ENCODE assay signal across 1 cellular context in genomic region chr4:88523325-88524129, GRCh38.
TF ChIP-seq lines count a peak whose summit lies in the region.

A gene with protein sequence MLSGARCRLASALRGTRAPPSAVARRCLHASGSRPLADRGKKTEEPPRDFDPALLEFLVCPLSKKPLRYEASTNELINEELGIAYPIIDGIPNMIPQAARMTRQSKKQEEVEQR (minus strand): TSS chr4:88523776. CDS start chr4:88523700, 76 bp downstream.

TF ChIP-seq in HepG2, 621 proteins besides CTCF, POLR2A, EP300 and RAD21 (continued from another document and continues in another):
- TF ChIP-seq KDM4B (CRISPR knock-in tag; IDR thresholded peaks at IDR 0.05), result peak; percentile 42; the same call in 1 of the 2 replicates
- peak; percentile 97 for TF ChIP-seq ARID4A (CRISPR knock-in tag; IDR thresholded peaks at IDR 0.05; ENCODE audit: borderline replicate concordance)
- no peak for TF ChIP-seq ZNF136 (CRISPR knock-in tag; IDR thresholded peaks at IDR 0.05; ENCODE audit: low read depth)
- no peak for TF ChIP-seq HHEX (CRISPR knock-in tag; IDR thresholded peaks at IDR 0.05)
- peak; percentile 89; the same call in 1 of the 2 replicates for TF ChIP-seq ZNF615 (CRISPR knock-in tag; IDR thresholded peaks at IDR 0.05; ENCODE audit: borderline replicate concordance)
- peak; percentile 54; the same call in 1 of the 2 replicates for TF ChIP-seq FOSL2 (CRISPR knock-in tag; IDR thresholded peaks at IDR 0.05)
- peak; percentile 46; the same call in 1 of the 2 replicates for TF ChIP-seq STAT6 (CRISPR knock-in tag; IDR thresholded peaks at IDR 0.05; ENCODE audit: borderline replicate concordance)
- TF ChIP-seq ZNF776 (CRISPR knock-in tag; IDR thresholded peaks at IDR 0.05), result peak; percentile 96; the same call in 1 of the 2 replicates
- peak; percentile 76 for TF ChIP-seq HDAC2 (CRISPR knock-in tag; IDR thresholded peaks at IDR 0.05)
- peak; percentile 79; the same call in 1 of the 2 replicates for TF ChIP-seq MEF2D (CRISPR knock-in tag; IDR thresholded peaks at IDR 0.05)
- TF ChIP-seq FOXM1 (CRISPR knock-in tag; IDR thresholded peaks at IDR 0.05), result peak; percentile 65; the same call in 1 of the 2 replicates
- TF ChIP-seq, protein P1, sequence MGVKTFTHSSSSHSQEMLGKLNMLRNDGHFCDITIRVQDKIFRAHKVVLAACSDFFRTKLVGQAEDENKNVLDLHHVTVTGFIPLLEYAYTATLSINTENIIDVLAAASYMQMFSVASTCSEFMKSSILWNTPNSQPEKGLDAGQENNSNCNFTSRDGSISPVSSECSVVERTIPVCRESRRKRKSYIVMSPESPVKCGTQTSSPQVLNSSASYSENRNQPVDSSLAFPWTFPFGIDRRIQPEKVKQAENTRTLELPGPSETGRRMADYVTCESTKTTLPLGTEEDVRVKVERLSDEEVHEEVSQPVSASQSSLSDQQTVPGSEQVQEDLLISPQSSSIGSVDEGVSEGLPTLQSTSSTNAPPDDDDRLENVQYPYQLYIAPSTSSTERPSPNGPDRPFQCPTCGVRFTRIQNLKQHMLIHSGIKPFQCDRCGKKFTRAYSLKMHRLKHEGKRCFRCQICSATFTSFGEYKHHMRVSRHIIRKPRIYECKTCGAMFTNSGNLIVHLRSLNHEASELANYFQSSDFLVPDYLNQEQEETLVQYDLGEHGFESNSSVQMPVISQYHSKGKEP (CRISPR knock-in tag; IDR thresholded peaks at IDR 0.05), result 0 out of 2 replicates have a peak, but pooled peaks have one; percentile 56
- peak; percentile 57 for TF ChIP-seq ISL2 (CRISPR knock-in tag; IDR thresholded peaks at IDR 0.05)
- TF ChIP-seq ATRX (CRISPR knock-in tag; IDR thresholded peaks at IDR 0.05; ENCODE audit: borderline replicate concordance), result no peak
- peak; percentile 93 for TF ChIP-seq ERF (CRISPR knock-in tag; IDR thresholded peaks at IDR 0.05)
- TF ChIP-seq ZNF547 (CRISPR knock-in tag; IDR thresholded peaks at IDR 0.05), result peak; percentile 88; the same call in 1 of the 2 replicates
- TF ChIP-seq, protein P2, sequence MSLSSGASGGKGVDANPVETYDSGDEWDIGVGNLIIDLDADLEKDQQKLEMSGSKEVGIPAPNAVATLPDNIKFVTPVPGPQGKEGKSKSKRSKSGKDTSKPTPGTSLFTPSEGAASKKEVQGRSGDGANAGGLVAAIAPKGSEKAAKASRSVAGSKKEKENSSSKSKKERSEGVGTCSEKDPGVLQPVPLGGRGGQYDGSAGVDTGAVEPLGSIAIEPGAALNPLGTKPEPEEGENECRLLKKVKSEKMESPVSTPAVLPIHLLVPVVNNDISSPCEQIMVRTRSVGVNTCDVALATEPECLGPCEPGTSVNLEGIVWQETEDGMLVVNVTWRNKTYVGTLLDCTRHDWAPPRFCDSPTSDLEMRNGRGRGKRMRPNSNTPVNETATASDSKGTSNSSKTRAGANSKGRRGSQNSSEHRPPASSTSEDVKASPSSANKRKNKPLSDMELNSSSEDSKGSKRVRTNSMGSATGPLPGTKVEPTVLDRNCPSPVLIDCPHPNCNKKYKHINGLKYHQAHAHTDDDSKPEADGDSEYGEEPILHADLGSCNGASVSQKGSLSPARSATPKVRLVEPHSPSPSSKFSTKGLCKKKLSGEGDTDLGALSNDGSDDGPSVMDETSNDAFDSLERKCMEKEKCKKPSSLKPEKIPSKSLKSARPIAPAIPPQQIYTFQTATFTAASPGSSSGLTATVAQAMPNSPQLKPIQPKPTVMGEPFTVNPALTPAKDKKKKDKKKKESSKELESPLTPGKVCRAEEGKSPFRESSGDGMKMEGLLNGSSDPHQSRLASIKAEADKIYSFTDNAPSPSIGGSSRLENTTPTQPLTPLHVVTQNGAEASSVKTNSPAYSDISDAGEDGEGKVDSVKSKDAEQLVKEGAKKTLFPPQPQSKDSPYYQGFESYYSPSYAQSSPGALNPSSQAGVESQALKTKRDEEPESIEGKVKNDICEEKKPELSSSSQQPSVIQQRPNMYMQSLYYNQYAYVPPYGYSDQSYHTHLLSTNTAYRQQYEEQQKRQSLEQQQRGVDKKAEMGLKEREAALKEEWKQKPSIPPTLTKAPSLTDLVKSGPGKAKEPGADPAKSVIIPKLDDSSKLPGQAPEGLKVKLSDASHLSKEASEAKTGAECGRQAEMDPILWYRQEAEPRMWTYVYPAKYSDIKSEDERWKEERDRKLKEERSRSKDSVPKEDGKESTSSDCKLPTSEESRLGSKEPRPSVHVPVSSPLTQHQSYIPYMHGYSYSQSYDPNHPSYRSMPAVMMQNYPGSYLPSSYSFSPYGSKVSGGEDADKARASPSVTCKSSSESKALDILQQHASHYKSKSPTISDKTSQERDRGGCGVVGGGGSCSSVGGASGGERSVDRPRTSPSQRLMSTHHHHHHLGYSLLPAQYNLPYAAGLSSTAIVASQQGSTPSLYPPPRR (CRISPR knock-in tag; IDR thresholded peaks at IDR 0.05; ENCODE audit: borderline replicate concordance), result peak; percentile 75
- TF ChIP-seq GTF3A (CRISPR knock-in tag; conservative IDR thresholded peaks at IDR 0.05), result peak; percentile 96; the same call in 1 of the 2 replicates
- TF ChIP-seq, protein P3, sequence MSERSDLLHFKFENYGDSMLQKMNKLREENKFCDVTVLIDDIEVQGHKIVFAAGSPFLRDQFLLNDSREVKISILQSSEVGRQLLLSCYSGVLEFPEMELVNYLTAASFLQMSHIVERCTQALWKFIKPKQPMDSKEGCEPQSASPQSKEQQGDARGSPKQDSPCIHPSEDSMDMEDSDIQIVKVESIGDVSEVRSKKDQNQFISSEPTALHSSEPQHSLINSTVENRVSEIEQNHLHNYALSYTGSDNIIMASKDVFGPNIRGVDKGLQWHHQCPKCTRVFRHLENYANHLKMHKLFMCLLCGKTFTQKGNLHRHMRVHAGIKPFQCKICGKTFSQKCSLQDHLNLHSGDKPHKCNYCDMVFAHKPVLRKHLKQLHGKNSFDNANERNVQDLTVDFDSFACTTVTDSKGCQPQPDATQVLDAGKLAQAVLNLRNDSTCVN (CRISPR knock-in tag; IDR thresholded peaks at IDR 0.05; ENCODE audit: borderline replicate concordance), result peak; percentile 90
- TF ChIP-seq ATF7 (IDR thresholded peaks at IDR 0.05), result no peak
- TF ChIP-seq ATF7 (CRISPR knock-in tag; IDR thresholded peaks at IDR 0.05), result peak; percentile 46; the same call in 1 of the 2 replicates
- TF ChIP-seq ZBTB43 (CRISPR knock-in tag; conservative IDR thresholded peaks at IDR 0.05), result peak; percentile 60; the same call in 1 of the 2 replicates
- TF ChIP-seq ZNF20 (CRISPR knock-in tag; IDR thresholded peaks at IDR 0.05), result no peak
- peak; percentile 93 for TF ChIP-seq IRF9 (CRISPR knock-in tag; IDR thresholded peaks at IDR 0.05; ENCODE audit: borderline replicate concordance)
- no peak for TF ChIP-seq THYN1 (CRISPR knock-in tag; IDR thresholded peaks at IDR 0.05; ENCODE audit: borderline replicate concordance, low read depth)
- TF ChIP-seq, protein P4, sequence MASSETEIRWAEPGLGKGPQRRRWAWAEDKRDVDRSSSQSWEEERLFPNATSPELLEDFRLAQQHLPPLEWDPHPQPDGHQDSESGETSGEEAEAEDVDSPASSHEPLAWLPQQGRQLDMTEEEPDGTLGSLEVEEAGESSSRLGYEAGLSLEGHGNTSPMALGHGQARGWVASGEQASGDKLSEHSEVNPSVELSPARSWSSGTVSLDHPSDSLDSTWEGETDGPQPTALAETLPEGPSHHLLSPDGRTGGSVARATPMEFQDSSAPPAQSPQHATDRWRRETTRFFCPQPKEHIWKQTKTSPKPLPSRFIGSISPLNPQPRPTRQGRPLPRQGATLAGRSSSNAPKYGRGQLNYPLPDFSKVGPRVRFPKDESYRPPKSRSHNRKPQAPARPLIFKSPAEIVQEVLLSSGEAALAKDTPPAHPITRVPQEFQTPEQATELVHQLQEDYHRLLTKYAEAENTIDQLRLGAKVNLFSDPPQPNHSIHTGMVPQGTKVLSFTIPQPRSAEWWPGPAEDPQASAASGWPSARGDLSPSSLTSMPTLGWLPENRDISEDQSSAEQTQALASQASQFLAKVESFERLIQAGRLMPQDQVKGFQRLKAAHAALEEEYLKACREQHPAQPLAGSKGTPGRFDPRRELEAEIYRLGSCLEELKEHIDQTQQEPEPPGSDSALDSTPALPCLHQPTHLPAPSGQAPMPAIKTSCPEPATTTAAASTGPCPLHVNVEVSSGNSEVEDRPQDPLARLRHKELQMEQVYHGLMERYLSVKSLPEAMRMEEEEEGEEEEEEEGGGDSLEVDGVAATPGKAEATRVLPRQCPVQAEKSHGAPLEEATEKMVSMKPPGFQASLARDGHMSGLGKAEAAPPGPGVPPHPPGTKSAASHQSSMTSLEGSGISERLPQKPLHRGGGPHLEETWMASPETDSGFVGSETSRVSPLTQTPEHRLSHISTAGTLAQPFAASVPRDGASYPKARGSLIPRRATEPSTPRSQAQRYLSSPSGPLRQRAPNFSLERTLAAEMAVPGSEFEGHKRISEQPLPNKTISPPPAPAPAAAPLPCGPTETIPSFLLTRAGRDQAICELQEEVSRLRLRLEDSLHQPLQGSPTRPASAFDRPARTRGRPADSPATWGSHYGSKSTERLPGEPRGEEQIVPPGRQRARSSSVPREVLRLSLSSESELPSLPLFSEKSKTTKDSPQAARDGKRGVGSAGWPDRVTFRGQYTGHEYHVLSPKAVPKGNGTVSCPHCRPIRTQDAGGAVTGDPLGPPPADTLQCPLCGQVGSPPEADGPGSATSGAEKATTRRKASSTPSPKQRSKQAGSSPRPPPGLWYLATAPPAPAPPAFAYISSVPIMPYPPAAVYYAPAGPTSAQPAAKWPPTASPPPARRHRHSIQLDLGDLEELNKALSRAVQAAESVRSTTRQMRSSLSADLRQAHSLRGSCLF (CRISPR knock-in tag; IDR thresholded peaks at IDR 0.05; ENCODE audit: borderline replicate concordance), result no peak
- peak; percentile 84; the same call in 1 of the 2 replicates for TF ChIP-seq CSRNP1 (CRISPR knock-in tag; IDR thresholded peaks at IDR 0.05)
- TF ChIP-seq ELF3 (CRISPR knock-in tag; IDR thresholded peaks at IDR 0.05), result peak; percentile 83
